8 cellular contexts compared by ENCODE assay signal in the genomic region with DNA sequence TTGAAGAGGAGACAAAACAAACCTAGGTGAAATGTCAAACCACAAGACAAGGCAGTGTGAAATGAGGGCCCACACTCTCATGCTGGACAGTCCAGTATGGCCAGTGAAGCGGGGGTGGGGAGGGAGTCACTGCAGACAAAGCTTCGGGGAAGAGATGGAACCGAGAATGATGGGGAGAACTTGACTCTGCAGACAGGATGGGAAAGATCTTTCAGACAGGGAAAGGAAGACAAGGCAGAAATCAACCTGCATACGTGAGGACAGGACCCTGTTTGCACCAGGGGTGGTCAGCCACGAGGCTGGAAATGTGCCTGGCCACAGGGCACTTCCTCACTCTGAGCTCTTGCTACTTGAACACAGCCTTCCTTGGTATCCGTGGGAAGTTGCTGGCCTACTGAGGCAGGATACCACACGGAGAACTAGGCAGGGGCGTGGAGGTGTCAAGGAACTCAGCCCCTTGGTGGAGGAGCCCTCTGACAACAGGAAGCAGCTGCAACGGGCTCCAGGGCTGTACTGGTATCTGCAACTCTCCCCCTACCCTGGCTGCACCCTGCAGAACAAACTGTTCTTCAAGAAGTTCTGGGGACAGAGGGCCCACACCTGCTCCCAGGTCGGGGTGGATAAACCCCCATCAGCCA. TPM values are rescaled to one million over a fixed set of nuclear protein-coding genes. Genes with fewer than 3 reads are reported as not detected.
DNase-seq lines count a peak whose midpoint lies in the region; ATAC-seq and TF ChIP-seq lines count a peak whose summit lies in the region.

No MANE protein-coding gene starts in this region.

- no peak for TF ChIP-seq EP300 in esophagus muscularis mucosa (IDR thresholded peaks at IDR 0.05)

- no peaks in the 10 kb centered on the region for H3K27me3 ChIP-seq in RWPE2 (ENCODE audit: insufficient read depth, poor library complexity, severe bottlenecking)
- no peaks in the 10 kb centered on the region for H3K27me3 ChIP-seq in esophagus muscularis mucosa

- intact Hi-C loops in esophagus muscularis mucosa (cut with DNase I): loop anchor here (5.0 kb wide), 1 partner anchor 109 kb away; no protein-coding TSS in a partner anchor

- peak overlapping the region; percentile 67 for H3K4me3 Mint-ChIP-seq in stimulated activated effector memory CD8-positive, alpha-beta T cell treated with anti-CD3 and anti-CD28 coated beads, Interleukin-12 subunit alpha, Interleukin-12 subunit beta, amount 100 ng/mL, for 72 hours

- H3K4me3 ChIP-seq in RWPE2 (ENCODE audit: severe bottlenecking) (no peak overlapping the region), esophagus muscularis mucosa (no peak overlapping the region)

- H3K27ac ChIP-seq in RWPE2 (ENCODE audit: poor library complexity, severe bottlenecking) (peak overlapping the region; percentile 79), esophagus muscularis mucosa (replicated peaks in 1 of 4) (peak overlapping the region; percentile 16 to 50 (median 36))

- no peaks in the 10 kb centered on the region for H3K36me3 ChIP-seq in RWPE2 (ENCODE audit: low read depth)
- H3K36me3 ChIP-seq in esophagus muscularis mucosa: peaks cover 0 to 7% (median 0%) of the 10 kb centered on the region in 4 donors

- peak overlapping the region; percentile 97 for H3K27ac Mint-ChIP-seq in stimulated activated effector memory CD8-positive, alpha-beta T cell treated with anti-CD3 and anti-CD28 coated beads, Interleukin-12 subunit alpha, Interleukin-12 subunit beta, amount 100 ng/mL, for 72 hours

- TF ChIP-seq POLR2A in esophagus muscularis mucosa (IDR thresholded peaks at IDR 0.05; ENCODE audit: low read depth): no peak

- no peaks in the 10 kb centered on the region for H3K9me3 Mint-ChIP-seq in stimulated activated effector memory CD8-positive, alpha-beta T cell treated with anti-CD3 and anti-CD28 coated beads, Interleukin-12 subunit alpha, Interleukin-12 subunit beta, amount 100 ng/mL, for 72 hours

- ATAC-seq in RWPE2 (ENCODE audit: low read depth) (no peak), GM18873 (IDR thresholded peaks at IDR 0.05; ENCODE audit: low FRiP score, unreplicated experiment) (no peak)
- ATAC-seq in stimulated activated effector memory CD8-positive, alpha-beta T cell treated with anti-CD3 and anti-CD28 coated beads, Interleukin-12 subunit alpha, Interleukin-12 subunit beta, amount 100 ng/mL, for 72 hours: no peak

- H3K4me1 Mint-ChIP-seq in stimulated activated effector memory CD8-positive, alpha-beta T cell treated with anti-CD3 and anti-CD28 coated beads, Interleukin-12 subunit alpha, Interleukin-12 subunit beta, amount 100 ng/mL, for 72 hours: peaks cover 79% of the 10 kb centered on the region

- H3K36me3 Mint-ChIP-seq in stimulated activated effector memory CD8-positive, alpha-beta T cell treated with anti-CD3 and anti-CD28 coated beads, Interleukin-12 subunit alpha, Interleukin-12 subunit beta, amount 100 ng/mL, for 72 hours: peaks cover 17% of the 10 kb centered on the region

- H3K4me1 ChIP-seq in RWPE2 (ENCODE audit: insufficient read depth, poor library complexity, severe bottlenecking) (peaks cover 27% of the 10 kb centered on the region), esophagus muscularis mucosa (peaks cover 38 to 50% (median 47%) of the 10 kb centered on the region in 4 donors)

- 58% methylated on average over 7 of the region's 10 CpGs for WGBS in esophagus muscularis mucosa

- H3K9me3 ChIP-seq in RWPE2 (ENCODE audit: severe bottlenecking): no peaks in the 10 kb centered on the region
- no peaks in the 10 kb centered on the region for H3K9me3 ChIP-seq in esophagus muscularis mucosa

- DNase-seq in SKM-1 treated with dmso at 0.1 percent for 144 hours (lab: John Stamatoyannopoulos, UW; ENCODE audit: unreplicated experiment): peak; percentile 33
- no peak for DNase-seq in SKM-1 (lab: John Stamatoyannopoulos, UW; ENCODE audit: unreplicated experiment)
- DNase-seq in RWPE2 (ENCODE audit: low spot score): no peak
- DNase-seq in esophagus muscularis mucosa (ENCODE audit: extremely low spot score): peak; percentile 92
- peak in 1 of 2 donors; percentile 62 for DNase-seq in stimulated activated effector memory CD8-positive, alpha-beta T cell treated with anti-CD3 and anti-CD28 coated beads, Interleukin-12 subunit alpha, Interleukin-12 subunit beta, amount 100 ng/mL, for 72 hours (ENCODE audit: low spot score in 2 of 2)
- no peak for DNase-seq in SIG-M5 (lab: John Stamatoyannopoulos, UW)
- no peak for DNase-seq in hippocampal formation (lab: John Stamatoyannopoulos, UW)

- TF ChIP-seq CTCF in RWPE2 (IDR thresholded peaks at IDR 0.05; ENCODE audit: poor library complexity, severe bottlenecking): no peak
- TF ChIP-seq CTCF in esophagus muscularis mucosa (IDR thresholded peaks at IDR 0.05): no peak

RNA-seq across cellular contexts. Expression of a gene that starts 9.3 kb away (rescaled TPM):
- 100 to 1,000 TPM; 262 to 412 (median 301) TPM for total RNA-seq in esophagus muscularis mucosa

Comparison
In these comparisons a context has a peak if more than half of its experiments do, and no peak if none do; other contexts are left out.
1. DNase-seq: peak in SKM-1 treated with dmso at 0.1 percent for 144 hours (single experiment) and esophagus muscularis mucosa (single experiment); none in SKM-1 (single experiment), RWPE2 (single experiment), SIG-M5 (single experiment) and hippocampal formation (0 of 2).